ENCODE assay signal across 22 cellular contexts in the genomic region with DNA sequence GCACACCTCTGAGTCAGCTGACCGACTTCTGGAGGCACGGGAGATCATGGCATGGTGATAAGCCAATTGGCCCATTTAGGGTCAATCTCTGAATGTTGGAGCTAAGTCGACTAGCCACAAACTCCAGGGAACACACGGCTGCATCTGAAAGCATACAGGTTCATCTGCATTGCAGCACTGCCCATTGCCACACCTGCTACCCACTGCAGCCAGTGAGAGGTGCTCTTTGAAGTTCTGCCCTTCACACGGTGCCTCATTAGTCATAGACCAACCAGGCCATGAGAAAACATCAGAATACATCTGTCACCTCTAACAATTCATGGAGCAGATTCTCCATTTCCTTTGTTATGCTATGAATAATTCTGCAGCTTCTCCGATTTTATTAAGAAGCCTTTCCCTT.
DNase-seq lines count a peak whose midpoint lies in the region; FAIRE-seq and TF ChIP-seq lines count a peak whose summit lies in the region.
"Had no signal": no experiment of that assay in that cellular context is flagged by ENCODE, and none has a peak within 500 bp of the region (broad histone marks: within the 10 kb centered on the region; RNA-seq: fewer than 3 reads in every experiment).

No MANE protein-coding gene starts in this region.

- no peaks in the 10 kb centered on the region for H3K79me1 ChIP-seq in mesendoderm (ENCODE audit: low read length)

- no peak overlapping the region for H3K27ac ChIP-seq in mesendoderm (ENCODE audit: low read depth, low read length)
- no peak overlapping the region for H3K27ac ChIP-seq in ascending aorta
- H3K27ac ChIP-seq: PC-9, SJCRH30 had no signal

- peak overlapping the region; percentile 33 for H2BK5ac ChIP-seq in mesendoderm (ENCODE audit: low read length)

- H3K27me3 ChIP-seq in bronchial epithelial cell (ENCODE audit: control insufficient read depth, insufficient read depth, low read length) (peaks cover 2% of the 10 kb centered on the region), mesendoderm (ENCODE audit: insufficient read depth, low read length, poor library complexity) (no peaks in the 10 kb centered on the region), ascending aorta (no peaks in the 10 kb centered on the region)
- H3K27me3 ChIP-seq: SJCRH30 had no signal

- peak overlapping the region; percentile 9 for H3K56ac ChIP-seq in mesendoderm (ENCODE audit: low read length)

- no peak overlapping the region for H2BK120ac ChIP-seq in mesendoderm (ENCODE audit: low read depth, low read length)

- FAIRE-seq in bronchial epithelial cell (lab: Jason Lieb, UNC), result peak; percentile 36
- FAIRE-seq: GM18507 had no signal

- TF ChIP-seq CTCF in bronchial epithelial cell (IDR thresholded peaks at IDR 0.05; ENCODE audit: insufficient read depth, low read length, severe bottlenecking) (no peak), ascending aorta (IDR thresholded peaks at IDR 0.05) (no peak)

- H3K36me3 ChIP-seq in bronchial epithelial cell (ENCODE audit: control insufficient read depth, insufficient read depth, low read length) (no peaks in the 10 kb centered on the region), mesendoderm (ENCODE audit: control insufficient read depth, insufficient read depth, low read length) (no peaks in the 10 kb centered on the region), ascending aorta (no peaks in the 10 kb centered on the region)
- H3K36me3 ChIP-seq: BE2C, HAP-1, SJCRH30 had no signal

- H2AK5ac ChIP-seq in mesendoderm (ENCODE audit: low read length), result no peak overlapping the region

- no peaks in the 10 kb centered on the region for H3K9me3 ChIP-seq in ascending aorta
- H3K9me3 ChIP-seq: BE2C, HAP-1, SJCRH30 had no signal

- no peaks in the 10 kb centered on the region for H3K79me2 ChIP-seq in mesendoderm (ENCODE audit: control insufficient read depth, insufficient read depth, low read length)

- H3K9ac ChIP-seq in mesendoderm (ENCODE audit: low read length), result no peak overlapping the region

- no peak overlapping the region for H3K4me3 ChIP-seq in bronchial epithelial cell (ENCODE audit: low read depth, low read length)
- H3K4me3 ChIP-seq in mesendoderm (ENCODE audit: low read length), result no peak overlapping the region
- H3K4me3 ChIP-seq in ascending aorta, result no peak overlapping the region
- H3K4me3 ChIP-seq: HAP-1, PC-9, SJCRH30 had no signal

- no peak overlapping the region for H3K23ac ChIP-seq in mesendoderm (ENCODE audit: low read length)

- H3K4me2 ChIP-seq in mesendoderm (ENCODE audit: low read length), result no peak overlapping the region
- H3K4me2 ChIP-seq: PC-9 had no signal

- H2BK15ac ChIP-seq in mesendoderm (replicated peaks; ENCODE audit: low read depth), result no peak overlapping the region

- H4K8ac ChIP-seq in mesendoderm (ENCODE audit: low read depth, low read length), result no peak overlapping the region

- intact Hi-C loops in ascending aorta (cut with DNase I), result no loop called here

- H4K5ac ChIP-seq in mesendoderm (ENCODE audit: low read length), result no peak overlapping the region

- no peak overlapping the region for H3K4ac ChIP-seq in mesendoderm (ENCODE audit: low read depth, low read length)

- H3K18ac ChIP-seq in mesendoderm (ENCODE audit: low read length), result no peak overlapping the region

- DNase-seq in NCI-H1694 treated with DMSO at 0.1 percent for 48 hours (lab: John Stamatoyannopoulos, UW), result peak; percentile 47
- no peak for DNase-seq in NCI-H1694 (lab: John Stamatoyannopoulos, UW)
- DNase-seq in HT1080 (ENCODE audit: low read depth), result peak; percentile 7
- DNase-seq in bronchial epithelial cell (ENCODE audit: low read depth), result no peak
- no peak for DNase-seq in mesendoderm
- DNase-seq in NK-92 treated with Interleukin-12 subunit alpha and Interleukin-12 subunit beta, amount 100 ng/mL, for 24 hours (lab: John Stamatoyannopoulos, UW), result no peak
- no peak for DNase-seq in NCI-H1048 (lab: John Stamatoyannopoulos, UW)
- no peak for DNase-seq in ascending aorta (ENCODE audit: low spot score in 2 of 2)
- DNase-seq: 8988T; ACHN; BE2C; CD8-positive, alpha-beta memory T cell; DMS153; NCI-H1105; NCI-H1436 treated with DMSO at 0.1 percent for 48 hours; NCI-H2029 treated with DMSO at 0.1 percent for 48 hours; NCI-H748 treated with DMSO at 0.1 percent for 48 hours; PC-9; SJCRH30; T-cell had no signal

- peaks cover 4% of the 10 kb centered on the region for H3K4me1 ChIP-seq in mesendoderm (ENCODE audit: control insufficient read depth, low read depth, low read length)
- no peaks in the 10 kb centered on the region for H3K4me1 ChIP-seq in ascending aorta
- H3K4me1 ChIP-seq: BE2C, HAP-1, SJCRH30 had no signal

- no CpG with 5 or more reads among the region's 6 CpGs for WGBS in mesendoderm (ENCODE audit: extremely low coverage, insufficient coverage, low lambda C conversion rate)

Comparison
In these comparisons a context has a peak if more than half of its experiments do, and no peak if none do; other contexts are left out.
1. DNase-seq: peak in NCI-H1694 treated with DMSO at 0.1 percent for 48 hours (single experiment) and HT1080 (single experiment); none in NCI-H1694 (single experiment), bronchial epithelial cell (single experiment), mesendoderm (single experiment), NK-92 treated with Interleukin-12 subunit alpha and Interleukin-12 subunit beta, amount 100 ng/mL, for 24 hours (single experiment), NCI-H1048 (single experiment) and ascending aorta (0 of 2).